Comparison of ENCODE assay signal across 11 cellular contexts in genomic region chr3:42746455-42747450, GRCh38. TPM values are rescaled to one million over a fixed set of nuclear protein-coding genes. Genes with fewer than 3 reads are reported as not detected.
DNase-seq lines count a peak whose midpoint lies in the region; ATAC-seq lines count a peak whose summit lies in the region.
"Had no signal": no experiment of that assay in that cellular context is flagged by ENCODE, and none has a peak within 500 bp of the region (broad histone marks: within the 10 kb centered on the region; RNA-seq: fewer than 3 reads in every experiment).

No MANE protein-coding gene starts in this region.

- intact Hi-C loops in left ventricle myocardium superior (cut with micrococcal nuclease), result loop anchor here (10.0 kb wide), 1 partner anchor 162 kb away; the partner anchor contains the start of gene SEC22C

- peak overlapping the region; percentile 52 to 54 for H3K4me3 ChIP-seq in stomach smooth muscle (ENCODE audit: low read length in 2 of 2)

- ATAC-seq in left ventricle myocardium superior, result peak; percentile 28

- peak overlapping the region; percentile 89 for H3K27ac ChIP-seq in stomach smooth muscle (ENCODE audit: low read length)

- H3K36me3 ChIP-seq in stomach smooth muscle (ENCODE audit: control insufficient read depth in 2 of 2, insufficient read depth in 2 of 2, low read length in 2 of 2), result no peaks in the 10 kb centered on the region

- H3K9ac ChIP-seq in stomach smooth muscle (ENCODE audit: low read length in 2 of 2), result peak overlapping the region; percentile 17 to 55

- peaks cover 65% of the 10 kb centered on the region for H3K4me1 ChIP-seq in stomach smooth muscle (ENCODE audit: control insufficient read depth, insufficient read depth, low read length)

- H3K9me3 ChIP-seq in stomach smooth muscle (ENCODE audit: control insufficient read depth in 2 of 2, low read length in 2 of 2), result no peaks in the 10 kb centered on the region

- DNase-seq in NCI-H1092 treated with DMSO at 0.1 percent for 48 hours (lab: John Stamatoyannopoulos, UW) (peak; percentile 6), NCI-H1092 (lab: John Stamatoyannopoulos, UW) (no peak), left ventricle myocardium superior (no peak), AG20443 (ENCODE audit: low spot score) (no peak), inferior parietal cortex (ENCODE audit: extremely low spot score) (no peak), SW 1271 (lab: John Stamatoyannopoulos, UW) (no peak)
- peak; percentile 47 for DNase-seq in activated CD8-positive, alpha-beta memory T cell treated with anti-CD3 and anti-CD28 coated beads, Interleukin-2, amount 50 U/mL, for 48 hours
- DNase-seq: dermis blood vessel endothelial cell, GOT3, NCI-H774 had no signal

- H3K27me3 ChIP-seq in stomach smooth muscle (ENCODE audit: control insufficient read depth in 1 of 2, insufficient read depth in 2 of 2, low read length in 2 of 2), result no peaks in the 10 kb centered on the region

RNA-seq across cellular contexts. Expression of gene CCDC13, which starts 26.3 kb away (rescaled TPM):
- 0.17 TPM for total RNA-seq in left ventricle myocardium superior

RNA-seq across cellular contexts. Expression of gene HHATL, which starts 44.2 kb away (rescaled TPM):
- 463 TPM for total RNA-seq in left ventricle myocardium superior
- total RNA-seq: dermis blood vessel endothelial cell had no signal

RNA-seq across cellular contexts. Expression of gene HIGD1A, which starts 57.5 kb away (rescaled TPM):
- 333 TPM for total RNA-seq in left ventricle myocardium superior

Comparison
In these comparisons a context has a peak if more than half of its experiments do, and no peak if none do; other contexts are left out.
1. DNase-seq: peak in NCI-H1092 treated with DMSO at 0.1 percent for 48 hours (single experiment) and activated CD8-positive, alpha-beta memory T cell treated with anti-CD3 and anti-CD28 coated beads, Interleukin-2, amount 50 U/mL, for 48 hours (single experiment); none in NCI-H1092 (single experiment), left ventricle myocardium superior (single experiment), AG20443 (single experiment), inferior parietal cortex (single experiment) and SW 1271 (0 of 2).